ENCODE assay signal across 1 cellular context in the genomic region with DNA sequence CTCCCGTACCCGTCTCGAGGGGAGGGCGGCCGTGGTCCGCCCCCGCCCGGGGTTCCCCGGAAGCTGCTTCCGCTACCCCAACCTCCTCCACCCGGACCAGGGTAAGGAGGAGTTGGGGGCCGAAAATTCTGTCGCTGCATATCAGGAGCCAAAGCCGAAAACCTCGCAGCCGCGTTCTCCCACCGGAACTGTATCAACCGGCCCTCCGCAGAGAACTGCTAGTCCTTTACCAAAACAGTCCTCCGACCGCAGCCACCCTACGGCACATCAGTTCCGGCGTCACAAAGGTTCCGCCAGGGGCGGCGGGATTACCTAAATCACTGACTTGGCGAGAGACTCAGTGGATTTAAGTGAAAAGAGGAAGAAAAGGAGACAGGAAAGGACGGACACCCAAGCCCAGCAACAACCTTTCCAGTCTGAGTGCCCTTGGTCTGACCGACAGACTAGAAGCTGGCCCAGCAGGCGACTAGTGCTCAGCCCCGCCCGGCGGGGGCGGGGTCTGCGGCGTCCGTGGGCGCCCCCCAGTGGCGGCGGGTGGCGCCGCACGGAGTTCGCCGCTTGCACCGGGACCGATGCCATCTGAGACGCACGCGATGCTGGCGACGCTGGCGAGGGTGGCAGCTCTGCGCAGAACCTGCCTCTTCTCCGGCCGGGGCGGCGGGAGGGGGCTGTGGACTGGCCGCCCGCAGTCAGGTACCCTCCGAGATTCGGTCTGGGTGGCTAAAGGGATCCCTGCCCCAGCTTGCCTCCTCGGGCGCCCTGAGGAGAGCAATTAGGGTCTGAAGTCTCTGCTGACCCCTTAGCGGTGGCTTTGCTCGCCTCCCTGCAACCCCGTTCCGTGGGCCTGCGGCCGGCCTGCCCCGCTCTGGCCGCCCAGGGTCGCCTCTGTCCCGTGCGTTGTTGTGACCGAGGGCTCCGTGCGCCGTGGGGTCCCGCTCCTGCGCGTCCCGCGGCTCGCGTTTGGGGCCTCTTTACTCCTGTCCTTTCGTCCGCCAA.
TF ChIP-seq lines count a peak whose summit lies in the region.

A gene (minus strand): TSS at position 195 of the 996 bp plus-strand sequence. CDS start 55 bp downstream, at position 140.
A gene (plus strand): TSS at position 578 of the 996 bp plus-strand sequence.

TF ChIP-seq in HepG2, 621 proteins besides CTCF, POLR2A, EP300 and RAD21 (continued from another document and continues in another):
- TF ChIP-seq, protein P1, sequence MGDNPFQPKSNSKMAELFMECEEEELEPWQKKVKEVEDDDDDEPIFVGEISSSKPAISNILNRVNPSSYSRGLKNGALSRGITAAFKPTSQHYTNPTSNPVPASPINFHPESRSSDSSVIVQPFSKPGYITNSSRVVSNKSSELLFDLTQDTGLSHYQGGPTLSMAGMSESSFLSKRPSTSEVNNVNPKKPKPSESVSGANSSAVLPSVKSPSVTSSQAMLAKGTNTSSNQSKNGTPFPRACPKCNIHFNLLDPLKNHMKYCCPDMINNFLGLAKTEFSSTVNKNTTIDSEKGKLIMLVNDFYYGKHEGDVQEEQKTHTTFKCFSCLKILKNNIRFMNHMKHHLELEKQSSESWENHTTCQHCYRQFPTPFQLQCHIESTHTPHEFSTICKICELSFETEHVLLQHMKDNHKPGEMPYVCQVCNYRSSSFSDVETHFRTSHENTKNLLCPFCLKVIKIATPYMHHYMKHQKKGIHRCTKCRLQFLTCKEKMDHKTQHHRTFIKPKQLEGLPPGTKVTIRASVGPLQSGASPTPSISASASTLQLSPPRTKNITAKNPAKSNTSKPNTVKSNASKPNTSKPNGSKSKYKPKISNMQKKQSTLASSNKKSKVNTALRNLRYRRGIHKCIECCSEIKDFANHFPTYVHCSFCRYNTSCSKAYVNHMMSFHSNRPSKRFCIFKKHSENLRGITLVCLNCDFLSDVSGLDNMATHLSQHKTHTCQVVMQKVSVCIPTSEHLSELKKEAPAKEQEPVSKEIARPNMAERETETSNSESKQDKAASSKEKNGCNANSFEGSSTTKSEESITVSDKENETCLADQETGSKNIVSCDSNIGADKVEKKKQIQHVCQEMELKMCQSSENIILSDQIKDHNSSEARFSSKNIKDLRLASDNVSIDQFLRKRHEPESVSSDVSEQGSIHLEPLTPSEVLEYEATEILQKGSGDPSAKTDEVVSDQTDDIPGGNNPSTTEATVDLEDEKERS (CRISPR knock-in tag; IDR thresholded peaks at IDR 0.05), result no peak
- TF ChIP-seq, protein P2, sequence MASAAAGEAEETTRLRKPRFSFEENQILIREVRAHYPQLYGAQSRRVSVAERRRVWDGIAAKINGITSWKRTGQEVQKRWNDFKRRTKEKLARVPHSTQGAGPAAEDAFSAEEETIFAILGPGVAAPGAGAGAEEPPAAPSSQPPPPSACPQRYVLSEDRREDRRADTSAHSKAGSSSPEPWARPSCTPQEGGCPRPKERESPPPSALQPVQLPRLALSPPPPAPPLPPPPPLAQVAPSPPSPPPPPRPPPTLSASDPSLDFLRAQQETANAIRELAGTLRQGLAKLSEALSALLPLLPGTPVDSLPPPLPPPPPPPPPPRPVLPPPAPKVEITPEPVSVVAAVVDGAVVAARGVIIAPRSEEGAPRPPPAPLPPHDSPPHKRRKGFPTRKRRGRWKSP (CRISPR knock-in tag; IDR thresholded peaks at IDR 0.05), result peak; percentile 86; the same call in 1 of the 2 replicates
- TF ChIP-seq MZF1 (CRISPR knock-in tag; IDR thresholded peaks at IDR 0.05; ENCODE audit: borderline replicate concordance) (no peak), PCBP1 (IDR thresholded peaks at IDR 0.05; ENCODE audit: borderline replicate concordance, low read depth, low read length) (no peak), ZFP82 (CRISPR knock-in tag; IDR thresholded peaks at IDR 0.05; ENCODE audit: borderline replicate concordance) (peak; percentile 90), ATF1 (CRISPR knock-in tag; IDR thresholded peaks at IDR 0.05) (0 out of 2 replicates have a peak, but pooled peaks have one; percentile 16), BHLHE40 (IDR thresholded peaks at IDR 0.05; ENCODE audit: low read length) (peak; percentile 29), SATB2 (CRISPR knock-in tag; IDR thresholded peaks at IDR 0.05) (peak; percentile 31; the same call in 1 of the 2 replicates), RARG (CRISPR knock-in tag; IDR thresholded peaks at IDR 0.05; ENCODE audit: low read depth) (no peak), MAFG (CRISPR knock-in tag; IDR thresholded peaks at IDR 0.05) (no peak), CBX5 (CRISPR knock-in tag; IDR thresholded peaks at IDR 0.05; ENCODE audit: borderline replicate concordance) (peak; percentile 79; the same call in 1 of the 2 replicates), NPAS2 (CRISPR knock-in tag; IDR thresholded peaks at IDR 0.05; ENCODE audit: borderline replicate concordance) (no peak), ZNF484 (CRISPR knock-in tag; IDR thresholded peaks at IDR 0.05; ENCODE audit: borderline replicate concordance, low read depth) (no peak), HOXA7 (CRISPR knock-in tag; IDR thresholded peaks at IDR 0.05) (no peak), ZNF558 (CRISPR knock-in tag; IDR thresholded peaks at IDR 0.05; ENCODE audit: borderline replicate concordance) (peak; percentile 97; the same call in 1 of the 2 replicates), NKX3-1 (CRISPR knock-in tag; IDR thresholded peaks at IDR 0.05) (peak; percentile 89), FOSL2 (CRISPR knock-in tag; IDR thresholded peaks at IDR 0.05) (peak; percentile 32; the same call in 1 of the 2 replicates), CCDC6 (CRISPR knock-in tag; IDR thresholded peaks at IDR 0.05) (peak; percentile 84; the same call in 1 of the 2 replicates), ZNF883 (CRISPR knock-in tag; IDR thresholded peaks at IDR 0.05; ENCODE audit: not compliant biosample characterization) (no peak), KDM4B (CRISPR knock-in tag; IDR thresholded peaks at IDR 0.05) (peak; percentile 8; the same call in 1 of the 2 replicates), SAP130 (CRISPR knock-in tag; IDR thresholded peaks at IDR 0.05; ENCODE audit: low read depth) (peak; percentile 83)
- TF ChIP-seq, protein P3, sequence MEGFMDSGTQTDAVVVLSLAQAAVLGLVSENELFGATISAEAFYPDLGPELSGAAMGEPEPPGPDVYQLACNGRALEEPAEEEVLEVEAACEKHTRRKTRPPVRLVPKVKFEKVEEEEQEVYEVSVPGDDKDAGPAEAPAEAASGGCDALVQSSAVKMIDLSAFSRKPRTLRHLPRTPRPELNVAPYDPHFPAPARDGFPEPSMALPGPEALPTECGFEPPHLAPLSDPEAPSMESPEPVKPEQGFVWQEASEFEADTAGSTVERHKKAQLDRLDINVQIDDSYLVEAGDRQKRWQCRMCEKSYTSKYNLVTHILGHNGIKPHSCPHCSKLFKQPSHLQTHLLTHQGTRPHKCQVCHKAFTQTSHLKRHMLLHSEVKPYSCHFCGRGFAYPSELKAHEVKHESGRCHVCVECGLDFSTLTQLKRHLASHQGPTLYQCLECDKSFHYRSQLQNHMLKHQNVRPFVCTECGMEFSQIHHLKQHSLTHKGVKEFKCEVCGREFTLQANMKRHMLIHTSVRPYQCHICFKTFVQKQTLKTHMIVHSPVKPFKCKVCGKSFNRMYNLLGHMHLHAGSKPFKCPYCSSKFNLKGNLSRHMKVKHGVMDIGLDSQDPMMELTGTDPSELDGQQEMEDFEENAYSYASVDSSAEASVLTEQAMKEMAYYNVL (CRISPR knock-in tag; IDR thresholded peaks at IDR 0.05; ENCODE audit: borderline replicate concordance), result peak; percentile 54; the same call in 1 of the 2 replicates
- TF ChIP-seq, protein P4, sequence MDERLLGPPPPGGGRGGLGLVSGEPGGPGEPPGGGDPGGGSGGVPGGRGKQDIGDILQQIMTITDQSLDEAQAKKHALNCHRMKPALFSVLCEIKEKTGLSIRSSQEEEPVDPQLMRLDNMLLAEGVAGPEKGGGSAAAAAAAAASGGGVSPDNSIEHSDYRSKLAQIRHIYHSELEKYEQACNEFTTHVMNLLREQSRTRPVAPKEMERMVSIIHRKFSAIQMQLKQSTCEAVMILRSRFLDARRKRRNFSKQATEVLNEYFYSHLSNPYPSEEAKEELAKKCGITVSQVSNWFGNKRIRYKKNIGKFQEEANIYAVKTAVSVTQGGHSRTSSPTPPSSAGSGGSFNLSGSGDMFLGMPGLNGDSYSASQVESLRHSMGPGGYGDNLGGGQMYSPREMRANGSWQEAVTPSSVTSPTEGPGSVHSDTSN (CRISPR knock-in tag; IDR thresholded peaks at IDR 0.05), result no peak
- TF ChIP-seq, protein P5, sequence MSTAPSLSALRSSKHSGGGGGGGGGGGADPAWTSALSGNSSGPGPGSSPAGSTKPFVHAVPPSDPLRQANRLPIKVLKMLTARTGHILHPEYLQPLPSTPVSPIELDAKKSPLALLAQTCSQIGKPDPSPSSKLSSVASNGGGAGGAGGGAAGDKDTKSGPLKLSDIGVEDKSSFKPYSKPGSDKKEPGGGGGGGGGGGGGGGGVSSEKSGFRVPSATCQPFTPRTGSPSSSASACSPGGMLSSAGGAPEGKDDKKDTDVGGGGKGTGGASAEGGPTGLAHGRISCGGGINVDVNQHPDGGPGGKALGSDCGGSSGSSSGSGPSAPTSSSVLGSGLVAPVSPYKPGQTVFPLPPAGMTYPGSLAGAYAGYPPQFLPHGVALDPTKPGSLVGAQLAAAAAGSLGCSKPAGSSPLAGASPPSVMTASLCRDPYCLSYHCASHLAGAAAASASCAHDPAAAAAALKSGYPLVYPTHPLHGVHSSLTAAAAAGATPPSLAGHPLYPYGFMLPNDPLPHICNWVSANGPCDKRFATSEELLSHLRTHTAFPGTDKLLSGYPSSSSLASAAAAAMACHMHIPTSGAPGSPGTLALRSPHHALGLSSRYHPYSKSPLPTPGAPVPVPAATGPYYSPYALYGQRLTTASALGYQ (CRISPR knock-in tag; IDR thresholded peaks at IDR 0.05), result 0 out of 2 replicates have a peak, but pooled peaks have one; percentile 28
- TF ChIP-seq, protein P6, sequence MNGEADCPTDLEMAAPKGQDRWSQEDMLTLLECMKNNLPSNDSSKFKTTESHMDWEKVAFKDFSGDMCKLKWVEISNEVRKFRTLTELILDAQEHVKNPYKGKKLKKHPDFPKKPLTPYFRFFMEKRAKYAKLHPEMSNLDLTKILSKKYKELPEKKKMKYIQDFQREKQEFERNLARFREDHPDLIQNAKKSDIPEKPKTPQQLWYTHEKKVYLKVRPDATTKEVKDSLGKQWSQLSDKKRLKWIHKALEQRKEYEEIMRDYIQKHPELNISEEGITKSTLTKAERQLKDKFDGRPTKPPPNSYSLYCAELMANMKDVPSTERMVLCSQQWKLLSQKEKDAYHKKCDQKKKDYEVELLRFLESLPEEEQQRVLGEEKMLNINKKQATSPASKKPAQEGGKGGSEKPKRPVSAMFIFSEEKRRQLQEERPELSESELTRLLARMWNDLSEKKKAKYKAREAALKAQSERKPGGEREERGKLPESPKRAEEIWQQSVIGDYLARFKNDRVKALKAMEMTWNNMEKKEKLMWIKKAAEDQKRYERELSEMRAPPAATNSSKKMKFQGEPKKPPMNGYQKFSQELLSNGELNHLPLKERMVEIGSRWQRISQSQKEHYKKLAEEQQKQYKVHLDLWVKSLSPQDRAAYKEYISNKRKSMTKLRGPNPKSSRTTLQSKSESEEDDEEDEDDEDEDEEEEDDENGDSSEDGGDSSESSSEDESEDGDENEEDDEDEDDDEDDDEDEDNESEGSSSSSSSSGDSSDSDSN (CRISPR knock-in tag; IDR thresholded peaks at IDR 0.05), result peak; percentile 72
- TF ChIP-seq, protein P7, sequence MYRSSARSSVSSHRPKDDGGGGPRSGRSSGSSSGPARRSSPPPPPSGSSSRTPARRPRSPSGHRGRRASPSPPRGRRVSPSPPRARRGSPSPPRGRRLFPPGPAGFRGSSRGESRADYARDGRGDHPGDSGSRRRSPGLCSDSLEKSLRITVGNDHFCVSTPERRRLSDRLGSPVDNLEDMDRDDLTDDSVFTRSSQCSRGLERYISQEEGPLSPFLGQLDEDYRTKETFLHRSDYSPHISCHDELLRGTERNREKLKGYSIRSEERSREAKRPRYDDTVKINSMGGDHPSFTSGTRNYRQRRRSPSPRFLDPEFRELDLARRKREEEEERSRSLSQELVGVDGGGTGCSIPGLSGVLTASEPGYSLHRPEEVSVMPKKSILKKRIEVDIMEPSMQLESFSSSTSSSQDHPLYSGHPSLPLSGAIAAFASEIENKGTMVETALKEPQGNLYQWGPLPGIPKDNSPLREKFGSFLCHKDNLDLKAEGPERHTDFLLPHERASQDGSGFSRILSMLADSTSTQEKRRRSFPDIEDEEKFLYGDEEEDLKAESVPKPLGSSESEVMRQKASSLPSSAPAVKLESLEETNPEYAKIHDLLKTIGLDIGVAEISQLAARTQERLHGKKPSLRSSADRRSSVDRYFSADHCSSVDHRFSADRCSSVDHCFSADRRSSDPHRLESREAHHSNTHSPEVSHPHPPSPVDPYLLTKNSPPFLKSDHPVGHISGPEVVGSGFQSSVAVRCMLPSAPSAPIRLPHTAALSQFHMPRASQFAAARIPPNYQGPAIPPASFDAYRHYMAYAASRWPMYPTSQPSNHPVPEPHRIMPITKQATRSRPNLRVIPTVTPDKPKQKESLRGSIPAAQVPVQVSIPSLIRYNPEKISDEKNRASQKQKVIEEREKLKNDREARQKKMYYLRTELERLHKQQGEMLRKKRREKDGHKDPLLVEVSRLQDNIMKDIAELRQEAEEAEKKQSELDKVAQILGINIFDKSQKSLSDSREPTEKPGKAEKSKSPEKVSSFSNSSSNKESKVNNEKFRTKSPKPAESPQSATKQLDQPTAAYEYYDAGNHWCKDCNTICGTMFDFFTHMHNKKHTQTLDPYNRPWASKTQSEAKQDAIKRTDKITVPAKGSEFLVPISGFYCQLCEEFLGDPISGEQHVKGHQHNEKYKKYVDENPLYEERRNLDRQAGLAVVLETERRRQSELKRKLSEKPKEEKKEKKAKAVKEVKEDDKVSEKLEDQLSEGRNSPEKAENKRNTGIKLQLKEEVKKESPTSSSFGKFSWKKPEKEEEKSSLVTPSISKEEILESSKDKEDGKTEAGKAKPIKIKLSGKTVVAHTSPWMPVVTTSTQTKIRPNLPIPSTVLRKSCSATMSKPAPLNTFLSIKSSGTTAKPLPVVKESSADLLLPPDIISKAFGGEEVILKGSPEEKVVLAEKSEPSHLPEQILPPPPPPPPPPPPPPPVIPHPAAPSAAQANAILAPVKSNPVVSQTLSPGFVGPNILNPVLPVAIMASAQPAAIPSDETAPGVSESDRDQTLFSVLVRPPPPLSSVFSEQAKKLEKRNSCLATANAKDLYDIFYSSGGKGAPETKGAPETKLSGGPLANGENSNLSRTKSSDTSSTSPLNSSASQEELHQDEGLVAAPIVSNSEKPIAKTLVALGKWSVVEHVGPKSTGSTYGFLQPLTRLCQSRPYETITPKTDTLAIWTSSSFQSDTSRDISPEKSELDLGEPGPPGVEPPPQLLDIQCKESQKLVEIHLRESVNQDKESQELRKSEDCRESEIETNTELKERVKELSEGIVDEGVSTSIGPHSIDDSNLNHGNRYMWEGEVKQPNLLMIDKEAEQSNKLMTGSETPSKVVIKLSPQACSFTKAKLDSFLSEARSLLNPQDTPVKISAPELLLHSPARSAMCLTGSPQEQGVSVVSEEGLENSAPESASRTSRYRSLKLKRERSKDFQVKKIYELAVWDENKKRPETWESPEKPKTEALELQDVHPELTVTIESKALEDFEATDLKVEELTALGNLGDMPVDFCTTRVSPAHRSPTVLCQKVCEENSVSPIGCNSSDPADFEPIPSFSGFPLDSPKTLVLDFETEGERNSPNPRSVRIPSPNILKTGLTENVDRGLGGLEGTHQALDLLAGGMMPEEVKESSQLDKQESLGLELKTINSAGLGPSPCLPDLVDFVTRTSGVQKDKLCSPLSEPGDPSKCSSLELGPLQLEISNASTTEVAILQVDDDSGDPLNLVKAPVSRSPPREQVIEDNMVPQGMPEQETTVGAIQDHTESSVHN (CRISPR knock-in tag; IDR thresholded peaks at IDR 0.05), result no peak
